25 cellular contexts compared by ENCODE assay signal in the genomic region with DNA sequence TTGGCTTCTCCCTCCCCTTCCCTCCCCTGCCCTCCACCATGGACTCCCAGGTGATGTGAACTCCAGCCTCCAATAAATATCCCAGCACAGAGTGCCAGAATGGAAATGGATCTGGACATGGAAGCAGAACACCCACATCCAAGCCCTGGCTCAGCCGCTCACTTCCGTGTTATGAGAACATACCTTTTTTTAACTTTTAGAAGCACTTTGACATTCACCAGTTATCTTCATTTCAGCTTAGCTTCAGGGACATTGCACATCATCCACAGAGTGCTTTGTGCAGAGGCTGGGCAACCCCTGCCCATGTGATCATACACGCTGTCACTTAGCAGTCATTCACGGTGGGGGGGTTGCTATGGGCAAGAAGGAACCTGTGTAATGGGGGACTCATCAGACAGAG. TPM values are rescaled to one million over a fixed set of nuclear protein-coding genes. Genes with fewer than 3 reads are reported as not detected.
"Had no signal": no experiment of that assay in that cellular context is flagged by ENCODE, and none has a peak within 500 bp of the region (broad histone marks: within the 10 kb centered on the region; RNA-seq: fewer than 3 reads in every experiment).

No MANE protein-coding gene starts in this region.

- H3K4me3 Mint-ChIP-seq: activated CD4-positive, alpha-beta memory T cell treated with anti-CD3 and anti-CD28 coated beads, Interleukin-2, amount 10 ng/mL, durations not matched to agents 7 days and 5 days; activated naive CD4-positive, alpha-beta T cell treated with anti-CD3 and anti-CD28 coated beads for 36 hours; activated naive CD8-positive, alpha-beta T cell; activated T-helper 17 cell treated with anti-CD3 and anti-CD28 coated beads, Interleukin-2, amount 50 U/mL, for 72 hours; T-cell had no signal

- DNase-seq: activated CD4-positive, alpha-beta memory T cell treated with anti-CD3 and anti-CD28 coated beads, Interleukin-2, amount 10 ng/mL, durations not matched to agents 7 days and 5 days; activated CD4-positive, alpha-beta T cell treated with anti-CD3 and anti-CD28 coated beads, Interleukin-2, amount 50 U/mL, for 1 hour; activated CD4-positive, CD25-positive, alpha-beta regulatory T cell; activated gamma-delta T cell; activated naive CD4-positive, alpha-beta T cell treated with anti-CD3 and anti-CD28 coated beads for 36 hours; activated T-cell treated with anti-CD3 and anti-CD28 coated beads for 4 hours; activated T-cell treated with anti-CD3 and anti-CD28 coated beads, Interleukin-2, amount 50 U/mL, for 48 hours; brain microvascular endothelial cell; MG63; MV-4-11; NCI-H1092 treated with DMSO at 0.1 percent for 48 hours; NCI-H1436 treated with DMSO at 0.1 percent for 48 hours; NCI-H2029; NCI-H2107; NCI-H2171 treated with DMSO at 0.1 percent for 48 hours; NCI-H226; NCI-H526; PC-9; T-cell; T-helper 2 cell; T1000 had no signal

- H3K27ac Mint-ChIP-seq: activated CD4-positive, alpha-beta memory T cell treated with anti-CD3 and anti-CD28 coated beads, Interleukin-2, amount 10 ng/mL, durations not matched to agents 7 days and 5 days; activated naive CD4-positive, alpha-beta T cell treated with anti-CD3 and anti-CD28 coated beads for 36 hours; activated naive CD8-positive, alpha-beta T cell; activated T-helper 17 cell treated with anti-CD3 and anti-CD28 coated beads, Interleukin-2, amount 50 U/mL, for 72 hours; T-cell had no signal

- H3K4me1 Mint-ChIP-seq: activated CD4-positive, alpha-beta memory T cell treated with anti-CD3 and anti-CD28 coated beads, Interleukin-2, amount 10 ng/mL, durations not matched to agents 7 days and 5 days; activated T-helper 17 cell treated with anti-CD3 and anti-CD28 coated beads, Interleukin-2, amount 50 U/mL, for 72 hours; T-cell had no signal

- H2AFZ ChIP-seq: PC-9 had no signal

- H3K36me3 ChIP-seq: brain microvascular endothelial cell, cardiac muscle cell had no signal

- H3K27ac ChIP-seq: brain microvascular endothelial cell, cardiac muscle cell, PC-9, SK-N-MC had no signal

- H3K9me3 Mint-ChIP-seq: activated CD4-positive, alpha-beta memory T cell treated with anti-CD3 and anti-CD28 coated beads, Interleukin-2, amount 10 ng/mL, durations not matched to agents 7 days and 5 days; activated naive CD4-positive, alpha-beta T cell treated with anti-CD3 and anti-CD28 coated beads for 36 hours; activated T-helper 17 cell treated with anti-CD3 and anti-CD28 coated beads, Interleukin-2, amount 50 U/mL, for 72 hours; T-cell had no signal

- H3K36me3 Mint-ChIP-seq: activated naive CD8-positive, alpha-beta T cell; T-cell had no signal

- H3K27me3 ChIP-seq: brain microvascular endothelial cell, cardiac muscle cell, MG63 had no signal

- H3K4me3 ChIP-seq: cardiac muscle cell, MG63, PC-9, SK-N-MC had no signal

- ATAC-seq: activated T-helper 17 cell treated with anti-CD3 and anti-CD28 coated beads, Interleukin-2, amount 50 U/mL, for 72 hours; T-cell had no signal

- H3K9me3 ChIP-seq: MG63 had no signal

RNA-seq across cellular contexts. Expression of gene AFAP1L1, which starts 9.1 kb away (rescaled TPM):
- total RNA-seq: activated CD4-positive, alpha-beta memory T cell treated with anti-CD3 and anti-CD28 coated beads, Interleukin-2, amount 10 ng/mL, durations not matched to agents 7 days and 5 days had no signal
